Comparison of ENCODE assay signal across 8 cellular contexts in the genomic region with DNA sequence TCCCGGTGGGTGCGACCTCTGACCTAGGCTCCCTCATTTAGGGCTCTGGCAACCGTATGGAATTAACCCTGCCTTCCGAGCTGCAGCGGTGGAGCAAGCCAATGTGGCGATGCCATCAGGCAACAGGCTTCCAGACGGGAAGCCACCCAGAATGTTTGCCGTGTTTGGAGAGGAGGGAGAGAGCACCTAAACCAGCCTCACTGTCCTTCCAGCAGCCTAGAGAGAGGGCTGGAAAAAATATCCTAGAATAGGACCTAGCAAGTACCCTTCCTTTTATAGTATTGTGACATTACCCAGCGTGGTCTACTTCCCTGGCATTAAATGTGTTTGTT. TPM values are rescaled to one million over a fixed set of nuclear protein-coding genes. Genes with fewer than 3 reads are reported as not detected.
DNase-seq lines count a peak whose midpoint lies in the region; ATAC-seq and TF ChIP-seq lines count a peak whose summit lies in the region.

No MANE protein-coding gene starts in this region.

- no peaks in the 10 kb centered on the region for H3K9me3 Mint-ChIP-seq in activated CD8-positive, alpha-beta memory T cell treated with anti-CD3 and anti-CD28 coated beads, Interleukin-2, amount 10 ng/mL, durations not matched to agents 7 days and 5 days (ENCODE audit: low read depth)
- no peaks in the 10 kb centered on the region for H3K9me3 Mint-ChIP-seq in activated naive CD8-positive, alpha-beta T cell treated with anti-CD3 and anti-CD28 coated beads, Interleukin-2, amount 50 U/mL, for 24 hours

- H3K4me3 Mint-ChIP-seq in activated CD8-positive, alpha-beta memory T cell treated with anti-CD3 and anti-CD28 coated beads, Interleukin-2, amount 10 ng/mL, durations not matched to agents 7 days and 5 days: peak overlapping the region; percentile 76
- H3K4me3 Mint-ChIP-seq in activated naive CD8-positive, alpha-beta T cell treated with anti-CD3 and anti-CD28 coated beads, Interleukin-2, amount 50 U/mL, for 24 hours: peak overlapping the region; percentile 79

- TF ChIP-seq POLR2A in tibial nerve (IDR thresholded peaks at IDR 0.05): no peak

- CTCF ChIA-PET in activated CD8-positive, alpha-beta memory T cell treated with anti-CD3 and anti-CD28 coated beads, Interleukin-2, amount 10 ng/mL, durations not matched to agents 7 days and 5 days (lab: Charles Lee): interaction anchor here (0.8 to 7.3 kb wide), 10 partner anchors 11 to 788 kb away, joined by 3 to 93 read pairs (median 4); no protein-coding TSS in a partner anchor

- ATAC-seq in activated CD8-positive, alpha-beta memory T cell treated with anti-CD3 and anti-CD28 coated beads, Interleukin-2, amount 10 ng/mL, durations not matched to agents 7 days and 5 days: no peak
- ATAC-seq in activated naive CD8-positive, alpha-beta T cell treated with anti-CD3 and anti-CD28 coated beads, Interleukin-2, amount 50 U/mL, for 24 hours: no peak
- ATAC-seq in HG03095 (IDR thresholded peaks at IDR 0.05; ENCODE audit: unreplicated experiment) (no peak), GM19324 (IDR thresholded peaks at IDR 0.05; ENCODE audit: low FRiP score, unreplicated experiment) (no peak)

- TF ChIP-seq CTCF in kidney epithelial cell (IDR thresholded peaks at IDR 0.05; ENCODE audit: insufficient read depth, low read length, poor library complexity, severe bottlenecking) (no peak), tibial nerve (IDR thresholded peaks at IDR 0.05) (no peak)

- TF ChIP-seq EP300 in tibial nerve (IDR thresholded peaks at IDR 0.05): no peak

- 11 to 42% methylated on average over 6 to 9 of the region's 9 CpGs for WGBS in tibial nerve, 2 donors

- peaks cover 0 to 34% (median 20%) of the 10 kb centered on the region in 4 donors for H3K4me1 ChIP-seq in tibial nerve

- peaks cover 1% of the 10 kb centered on the region for H3K36me3 Mint-ChIP-seq in activated CD8-positive, alpha-beta memory T cell treated with anti-CD3 and anti-CD28 coated beads, Interleukin-2, amount 10 ng/mL, durations not matched to agents 7 days and 5 days
- peaks cover under 1% of the 10 kb centered on the region for H3K36me3 Mint-ChIP-seq in activated naive CD8-positive, alpha-beta T cell treated with anti-CD3 and anti-CD28 coated beads, Interleukin-2, amount 50 U/mL, for 24 hours (ENCODE audit: low read depth)

- H3K27me3 ChIP-seq in kidney epithelial cell (ENCODE audit: control insufficient read depth, insufficient read depth, low read length) (no peaks in the 10 kb centered on the region), tibial nerve (no peaks in the 10 kb centered on the region)

- H3K9me3 ChIP-seq in tibial nerve: no peaks in the 10 kb centered on the region

- peaks cover 17% of the 10 kb centered on the region for H3K27me3 Mint-ChIP-seq in activated CD8-positive, alpha-beta memory T cell treated with anti-CD3 and anti-CD28 coated beads, Interleukin-2, amount 10 ng/mL, durations not matched to agents 7 days and 5 days
- peaks cover 3% of the 10 kb centered on the region for H3K27me3 Mint-ChIP-seq in activated naive CD8-positive, alpha-beta T cell treated with anti-CD3 and anti-CD28 coated beads, Interleukin-2, amount 50 U/mL, for 24 hours

- H3K27ac Mint-ChIP-seq in activated CD8-positive, alpha-beta memory T cell treated with anti-CD3 and anti-CD28 coated beads, Interleukin-2, amount 10 ng/mL, durations not matched to agents 7 days and 5 days: no peak overlapping the region
- H3K27ac Mint-ChIP-seq in activated naive CD8-positive, alpha-beta T cell treated with anti-CD3 and anti-CD28 coated beads, Interleukin-2, amount 50 U/mL, for 24 hours: peak overlapping the region; percentile 21

- peak overlapping the region; percentile 68 to 92 (median 90) for H3K27ac ChIP-seq in tibial nerve

- H3K4me3 ChIP-seq in kidney epithelial cell (ENCODE audit: low read depth, low read length) (peak overlapping the region; percentile 58), tibial nerve (peak overlapping the region; percentile 76 to 100 (median 84))

- H3K36me3 ChIP-seq in kidney epithelial cell (ENCODE audit: control insufficient read depth, insufficient read depth, low read length) (no peaks in the 10 kb centered on the region), tibial nerve (no peaks in the 10 kb centered on the region)

- H3K4me1 Mint-ChIP-seq in activated CD8-positive, alpha-beta memory T cell treated with anti-CD3 and anti-CD28 coated beads, Interleukin-2, amount 10 ng/mL, durations not matched to agents 7 days and 5 days: peaks cover 35% of the 10 kb centered on the region
- H3K4me1 Mint-ChIP-seq in activated naive CD8-positive, alpha-beta T cell treated with anti-CD3 and anti-CD28 coated beads, Interleukin-2, amount 50 U/mL, for 24 hours: peaks cover 47% of the 10 kb centered on the region

- no peak for DNase-seq in activated CD8-positive, alpha-beta memory T cell treated with anti-CD3 and anti-CD28 coated beads, Interleukin-2, amount 10 ng/mL, durations not matched to agents 7 days and 5 days
- no peak for DNase-seq in activated CD8-positive, alpha-beta memory T cell treated with anti-CD3 and anti-CD28 coated beads for 24 hours
- DNase-seq in activated naive CD8-positive, alpha-beta T cell treated with anti-CD3 and anti-CD28 coated beads, Interleukin-2, amount 50 U/mL, for 24 hours: no peak
- DNase-seq in kidney epithelial cell (ENCODE audit: low read depth) (no peak), tibial nerve (ENCODE audit: low spot score in 2 of 2) (no peak), COR-L47 (lab: John Stamatoyannopoulos, UW) (no peak)

RNA-seq across cellular contexts. Expression of a gene that starts 0.3 kb away (rescaled TPM):
- total RNA-seq in activated CD8-positive, alpha-beta memory T cell treated with anti-CD3 and anti-CD28 coated beads, Interleukin-2, amount 10 ng/mL, durations not matched to agents 7 days and 5 days: 1 to 10 TPM; 7.8 to 8.0 TPM
- 5.0 and 6.8 TPM in 2 replicates for total RNA-seq in kidney epithelial cell
- 10 to 100 TPM; 20.5 to 35.1 (median 21.9) TPM for total RNA-seq in tibial nerve
